12 cellular contexts compared by ENCODE assay signal in the genomic region with DNA sequence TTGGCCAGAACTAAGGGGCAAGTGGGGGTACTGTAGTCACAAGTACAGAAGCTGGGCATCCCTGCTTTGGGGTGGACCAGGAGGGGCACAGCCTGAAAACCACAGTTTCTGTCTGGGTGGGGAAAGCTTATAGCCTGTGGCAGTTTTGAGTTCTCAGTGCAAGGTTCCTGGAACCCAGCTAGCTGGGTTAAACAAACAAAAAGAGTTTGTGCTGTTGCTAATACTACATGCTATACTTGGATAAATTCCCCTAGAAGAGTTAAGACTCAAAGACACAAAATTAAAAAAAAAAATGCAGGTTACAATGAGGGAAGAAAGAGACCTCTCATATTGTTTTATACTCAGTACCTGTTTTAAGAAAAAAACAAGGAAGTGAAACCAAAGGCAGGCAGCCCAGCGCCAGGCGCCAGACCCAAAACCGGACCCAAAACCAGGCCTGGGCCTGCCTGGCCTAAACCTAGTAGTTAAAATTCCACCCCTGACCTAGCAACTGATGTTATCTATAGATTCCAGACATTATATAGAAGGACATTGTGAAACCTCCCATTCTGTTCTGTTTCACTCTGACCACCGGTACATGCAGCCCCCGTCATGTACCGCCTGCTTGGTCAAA. TPM values are rescaled to one million over a fixed set of nuclear protein-coding genes. Genes with fewer than 3 reads are reported as not detected.
DNase-seq lines count a peak whose midpoint lies in the region; ATAC-seq and TF ChIP-seq lines count a peak whose summit lies in the region.
"Had no signal": no experiment of that assay in that cellular context is flagged by ENCODE, and none has a peak within 500 bp of the region (broad histone marks: within the 10 kb centered on the region; RNA-seq: fewer than 3 reads in every experiment).

No MANE protein-coding gene starts in this region.

- H3K9me3 Mint-ChIP-seq in mesothelial cell of epicardium (peaks cover 37% of the 10 kb centered on the region), nephron progenitor cell (peaks cover 32% of the 10 kb centered on the region)

- H3K9me3 ChIP-seq in BLaER1 (peaks cover 4% of the 10 kb centered on the region; the same call in 1 of the 2 replicates), KOPT-K1 (ENCODE audit: insufficient read depth, low read length, poor library complexity, severe bottlenecking) (peaks cover 14% of the 10 kb centered on the region), SK-N-SH (peaks cover 8% of the 10 kb centered on the region; the same call in 1 of the 2 replicates)

- H3K27ac Mint-ChIP-seq in mesothelial cell of epicardium (no peak overlapping the region), nephron progenitor cell (no peak overlapping the region)

- CTCF ChIA-PET in SK-N-SH (lab: Yijun Ruan, JAX), result interaction anchor here (0.9 to 1.2 kb wide), 2 partner anchors 45 to 94 kb away, joined by 3 to 4 read pairs; no protein-coding TSS in a partner anchor

- DNase-seq in SK-N-SH (no peak), mesothelial cell of epicardium (ENCODE audit: low spot score in 2 of 2, unreplicated experiment in 2 of 2) (no peak), nephron progenitor cell (no peak), SIG-M5 (lab: John Stamatoyannopoulos, UW) (no peak)
- DNase-seq: activated T-cell treated with anti-CD3 and anti-CD28 coated beads, Interleukin-2, amount 50 U/mL, for 1 hour; Right ventricle myocardium superior; stimulated activated CD4-positive, alpha-beta T cell treated with anti-CD3 and anti-CD28 coated beads, Interleukin-4, amount 100 ng/mL, for 4 hours had no signal

- H3K4me1 Mint-ChIP-seq in mesothelial cell of epicardium (no peaks in the 10 kb centered on the region), nephron progenitor cell (no peaks in the 10 kb centered on the region)
- H3K4me1 Mint-ChIP-seq: neural crest cell had no signal

- peaks cover 12% of the 10 kb centered on the region for H3K4me1 ChIP-seq in BLaER1
- H3K4me1 ChIP-seq in SK-N-SH (ENCODE audit: control insufficient read depth in 1 of 2, insufficient read depth in 2 of 2, low read depth in 1 of 2, low read length in 1 of 2), result no peaks in the 10 kb centered on the region

- no peak overlapping the region for H3K27ac ChIP-seq in BLaER1
- peak overlapping the region; percentile 32 for H3K27ac ChIP-seq in KOPT-K1 (ENCODE audit: low read depth, low read length, poor library complexity, severe bottlenecking)
- H3K27ac ChIP-seq in SK-N-SH (ENCODE audit: low read depth in 2 of 2, low read length in 1 of 2), result no peak overlapping the region

- no peak for TF ChIP-seq RAD21 in SK-N-SH (IDR thresholded peaks at IDR 0.05; ENCODE audit: low read length)

- WGBS in SK-N-SH (ENCODE audit: low lambda C conversion rate), result 77% methylated on average over 6 of the region's 6 CpGs

- TF ChIP-seq EP300 in SK-N-SH (IDR thresholded peaks at IDR 0.05; ENCODE audit: borderline replicate concordance in 1 of 2, low read depth in 1 of 2, low read length in 1 of 2), result no peak

- peak; percentile 80 for ATAC-seq in GM19035 (IDR thresholded peaks at IDR 0.05; ENCODE audit: unreplicated experiment)
- ATAC-seq in HG02798 (IDR thresholded peaks at IDR 0.05; ENCODE audit: poor library complexity, unreplicated experiment), result peak; percentile 84

- peaks cover 3% of the 10 kb centered on the region for H3K27me3 Mint-ChIP-seq in mesothelial cell of epicardium (ENCODE audit: low read depth)
- no peaks in the 10 kb centered on the region for H3K27me3 Mint-ChIP-seq in nephron progenitor cell (ENCODE audit: low read depth, poor library complexity)

- TF ChIP-seq CTCF in SK-N-SH (IDR thresholded peaks at IDR 0.05), result no peak
- no peak for TF ChIP-seq CTCF in mesothelial cell of epicardium (IDR thresholded peaks at IDR 0.05; ENCODE audit: unreplicated experiment)
- TF ChIP-seq CTCF in nephron progenitor cell (IDR thresholded peaks at IDR 0.05), result no peak

- POLR2A ChIA-PET in SK-N-SH (lab: Yijun Ruan, JAX), result no interaction called here

- H3K79me2 ChIP-seq in SK-N-SH (ENCODE audit: insufficient read depth), result no peaks in the 10 kb centered on the region

- H3K4me2 ChIP-seq in BLaER1 (peak overlapping the region; percentile 30; the same call in 1 of the 2 replicates), SK-N-SH (no peak overlapping the region)

- H3K4me3 ChIP-seq in BLaER1 (no peak overlapping the region), SK-N-SH (ENCODE audit: low read depth in 2 of 2, low read length in 1 of 2) (no peak overlapping the region)

- H3F3A ChIP-seq in SK-N-SH (replicated peaks; ENCODE audit: insufficient read depth), result no peaks in the 10 kb centered on the region

- no peak overlapping the region for H2AFZ ChIP-seq in SK-N-SH (ENCODE audit: low read depth)

- H3K36me3 ChIP-seq in BLaER1, result no peaks in the 10 kb centered on the region
- no peaks in the 10 kb centered on the region for H3K36me3 ChIP-seq in KOPT-K1 (ENCODE audit: insufficient read depth, low read length)
- no peaks in the 10 kb centered on the region for H3K36me3 ChIP-seq in SK-N-SH (replicated peaks in 1 of 2; ENCODE audit: control insufficient read depth in 1 of 2, insufficient read depth in 2 of 2, low read length in 1 of 2)

- H3K9me2 ChIP-seq in SK-N-SH, result peaks cover 4% of the 10 kb centered on the region; the same call in 1 of the 2 replicates

- H3K9ac ChIP-seq in BLaER1 (no peak overlapping the region), SK-N-SH (no peak overlapping the region)

- H3K27me3 ChIP-seq in BLaER1 (no peaks in the 10 kb centered on the region), SK-N-SH (ENCODE audit: insufficient read depth) (no peaks in the 10 kb centered on the region)

- H3K4me3 Mint-ChIP-seq in mesothelial cell of epicardium, result no peak overlapping the region
- H3K4me3 Mint-ChIP-seq in nephron progenitor cell, result no peak overlapping the region
- H3K4me3 Mint-ChIP-seq: neural crest cell had no signal

- peaks cover 11% of the 10 kb centered on the region for H3K36me3 Mint-ChIP-seq in mesothelial cell of epicardium
- H3K36me3 Mint-ChIP-seq in nephron progenitor cell (ENCODE audit: low read depth), result no peaks in the 10 kb centered on the region

- H4K20me1 ChIP-seq in BLaER1 (no peaks in the 10 kb centered on the region), SK-N-SH (ENCODE audit: insufficient read depth) (no peaks in the 10 kb centered on the region)

TF ChIP-seq in SK-N-SH, 30 proteins besides CTCF, POLR2A, EP300 and RAD21:
- TF ChIP-seq, protein P1, sequence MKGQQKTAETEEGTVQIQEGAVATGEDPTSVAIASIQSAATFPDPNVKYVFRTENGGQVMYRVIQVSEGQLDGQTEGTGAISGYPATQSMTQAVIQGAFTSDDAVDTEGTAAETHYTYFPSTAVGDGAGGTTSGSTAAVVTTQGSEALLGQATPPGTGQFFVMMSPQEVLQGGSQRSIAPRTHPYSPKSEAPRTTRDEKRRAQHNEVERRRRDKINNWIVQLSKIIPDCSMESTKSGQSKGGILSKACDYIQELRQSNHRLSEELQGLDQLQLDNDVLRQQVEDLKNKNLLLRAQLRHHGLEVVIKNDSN (IDR thresholded peaks at IDR 0.05; ENCODE audit: borderline replicate concordance, low read depth), result no peak
- TF ChIP-seq RXRA (IDR thresholded peaks at IDR 0.05; ENCODE audit: borderline replicate concordance, low read depth), result no peak
- no peak for TF ChIP-seq RCOR1 (IDR thresholded peaks at IDR 0.05; ENCODE audit: low read length)
- no peak for TF ChIP-seq EZH2phosphoT487 (IDR thresholded peaks at IDR 0.05; ENCODE audit: borderline replicate concordance, low read depth)
- no peak for TF ChIP-seq SIN3A (IDR thresholded peaks at IDR 0.05; ENCODE audit: borderline replicate concordance, low read depth, low read length)
- TF ChIP-seq, protein P2, sequence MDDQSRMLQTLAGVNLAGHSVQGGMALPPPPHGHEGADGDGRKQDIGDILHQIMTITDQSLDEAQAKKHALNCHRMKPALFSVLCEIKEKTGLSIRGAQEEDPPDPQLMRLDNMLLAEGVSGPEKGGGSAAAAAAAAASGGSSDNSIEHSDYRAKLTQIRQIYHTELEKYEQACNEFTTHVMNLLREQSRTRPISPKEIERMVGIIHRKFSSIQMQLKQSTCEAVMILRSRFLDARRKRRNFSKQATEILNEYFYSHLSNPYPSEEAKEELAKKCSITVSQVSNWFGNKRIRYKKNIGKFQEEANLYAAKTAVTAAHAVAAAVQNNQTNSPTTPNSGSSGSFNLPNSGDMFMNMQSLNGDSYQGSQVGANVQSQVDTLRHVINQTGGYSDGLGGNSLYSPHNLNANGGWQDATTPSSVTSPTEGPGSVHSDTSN (IDR thresholded peaks at IDR 0.05), result no peak
- TF ChIP-seq RFX5 (IDR thresholded peaks at IDR 0.05; ENCODE audit: low read length), result no peak
- TF ChIP-seq FOXM1 (IDR thresholded peaks at IDR 0.05; ENCODE audit: low read depth), result no peak
- TF ChIP-seq, protein P3, sequence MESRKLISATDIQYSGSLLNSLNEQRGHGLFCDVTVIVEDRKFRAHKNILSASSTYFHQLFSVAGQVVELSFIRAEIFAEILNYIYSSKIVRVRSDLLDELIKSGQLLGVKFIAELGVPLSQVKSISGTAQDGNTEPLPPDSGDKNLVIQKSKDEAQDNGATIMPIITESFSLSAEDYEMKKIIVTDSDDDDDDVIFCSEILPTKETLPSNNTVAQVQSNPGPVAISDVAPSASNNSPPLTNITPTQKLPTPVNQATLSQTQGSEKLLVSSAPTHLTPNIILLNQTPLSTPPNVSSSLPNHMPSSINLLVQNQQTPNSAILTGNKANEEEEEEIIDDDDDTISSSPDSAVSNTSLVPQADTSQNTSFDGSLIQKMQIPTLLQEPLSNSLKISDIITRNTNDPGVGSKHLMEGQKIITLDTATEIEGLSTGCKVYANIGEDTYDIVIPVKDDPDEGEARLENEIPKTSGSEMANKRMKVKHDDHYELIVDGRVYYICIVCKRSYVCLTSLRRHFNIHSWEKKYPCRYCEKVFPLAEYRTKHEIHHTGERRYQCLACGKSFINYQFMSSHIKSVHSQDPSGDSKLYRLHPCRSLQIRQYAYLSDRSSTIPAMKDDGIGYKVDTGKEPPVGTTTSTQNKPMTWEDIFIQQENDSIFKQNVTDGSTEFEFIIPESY (IDR thresholded peaks at IDR 0.05; ENCODE audit: borderline replicate concordance, low read depth), result no peak
- TF ChIP-seq FOSL2 (IDR thresholded peaks at IDR 0.05; ENCODE audit: borderline replicate concordance, low read depth), result no peak
- TF ChIP-seq, protein P4, sequence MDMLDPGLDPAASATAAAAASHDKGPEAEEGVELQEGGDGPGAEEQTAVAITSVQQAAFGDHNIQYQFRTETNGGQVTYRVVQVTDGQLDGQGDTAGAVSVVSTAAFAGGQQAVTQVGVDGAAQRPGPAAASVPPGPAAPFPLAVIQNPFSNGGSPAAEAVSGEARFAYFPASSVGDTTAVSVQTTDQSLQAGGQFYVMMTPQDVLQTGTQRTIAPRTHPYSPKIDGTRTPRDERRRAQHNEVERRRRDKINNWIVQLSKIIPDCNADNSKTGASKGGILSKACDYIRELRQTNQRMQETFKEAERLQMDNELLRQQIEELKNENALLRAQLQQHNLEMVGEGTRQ (IDR thresholded peaks at IDR 0.05; ENCODE audit: borderline replicate concordance, low read depth, low read length), result no peak

RNA-seq across cellular contexts. Expression of a gene that starts 50.8 kb away (rescaled TPM):
- not detected in 2 replicates for polyA plus RNA-seq in SK-N-SH (2012; rRNA removed)
- polyA plus RNA-seq in SK-N-SH (2012; cell fraction: cytosol; rRNA removed), result not detected in 2 replicates
- 0.02 and 0.04 TPM in 2 replicates for polyA plus RNA-seq in SK-N-SH (2012; cell fraction: nucleus; rRNA removed)
- total RNA-seq in mesothelial cell of epicardium, result 4.8 to 5.1 TPM (median 5.0 TPM) in 3 replicates
